1 cellular context compared by ENCODE assay signal in the genomic region with DNA sequence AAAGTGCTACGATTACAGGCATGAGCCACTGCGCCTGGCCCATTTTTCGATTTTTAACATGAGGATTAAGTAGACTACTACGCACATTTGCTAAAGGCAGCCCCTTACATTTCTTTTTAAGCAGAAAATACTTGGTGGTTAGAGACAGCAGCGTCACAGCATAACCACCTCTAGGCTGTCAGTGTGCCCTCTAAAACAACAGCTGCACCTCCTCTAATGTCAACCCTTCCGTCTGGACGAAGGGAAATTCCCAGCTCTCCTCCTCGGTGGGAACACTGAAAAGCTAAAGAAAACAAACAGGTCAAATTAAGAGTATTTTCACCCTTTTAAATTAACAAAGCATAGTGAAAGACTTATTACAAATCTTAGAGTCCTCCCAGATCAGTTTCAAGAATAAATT.
TF ChIP-seq lines count a peak whose summit lies in the region.

No MANE protein-coding gene starts in this region.

TF ChIP-seq in IMR-90, 13 proteins besides CTCF, POLR2A, EP300 and RAD21:
- TF ChIP-seq RFX5 (IDR thresholded peaks at IDR 0.05; ENCODE audit: low read depth, low read length) (peak; percentile 62; the same call in 1 of the 2 replicates), SMC3 (IDR thresholded peaks at IDR 0.05; ENCODE audit: low read depth, low read length) (no peak)
- TF ChIP-seq, protein P1, sequence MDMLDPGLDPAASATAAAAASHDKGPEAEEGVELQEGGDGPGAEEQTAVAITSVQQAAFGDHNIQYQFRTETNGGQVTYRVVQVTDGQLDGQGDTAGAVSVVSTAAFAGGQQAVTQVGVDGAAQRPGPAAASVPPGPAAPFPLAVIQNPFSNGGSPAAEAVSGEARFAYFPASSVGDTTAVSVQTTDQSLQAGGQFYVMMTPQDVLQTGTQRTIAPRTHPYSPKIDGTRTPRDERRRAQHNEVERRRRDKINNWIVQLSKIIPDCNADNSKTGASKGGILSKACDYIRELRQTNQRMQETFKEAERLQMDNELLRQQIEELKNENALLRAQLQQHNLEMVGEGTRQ (IDR thresholded peaks at IDR 0.05; ENCODE audit: low read depth, low read length): no peak
